In genomic region chr10:62992145-62992721, GRCh38 we compare ENCODE assay signal across 9 cellular contexts.
DNase-seq lines count a peak whose midpoint lies in the region; ATAC-seq, FAIRE-seq and TF ChIP-seq lines count a peak whose summit lies in the region.
"Had no signal": no experiment of that assay in that cellular context is flagged by ENCODE, and none has a peak within 500 bp of the region (broad histone marks: within the 10 kb centered on the region; RNA-seq: fewer than 3 reads in every experiment).

No MANE protein-coding gene starts in this region.

- H3K4me3 Mint-ChIP-seq in WTC11 = no peak overlapping the region
- no peak overlapping the region for H3K4me3 Mint-ChIP-seq in T-cell

- no peaks in the 10 kb centered on the region for H3F3A ChIP-seq in MM.1S (ENCODE audit: insufficient read depth, low read length)

- H3K36me3 ChIP-seq in MM.1S (replicated peaks; ENCODE audit: insufficient read depth, low read length) = no peaks in the 10 kb centered on the region

- TF ChIP-seq POLR2A in GM12891 (IDR thresholded peaks at IDR 0.05; ENCODE audit: low read depth, low read length) = no peak

- H3K4me3 ChIP-seq in right cardiac atrium (ENCODE audit: low read length) (no peak overlapping the region), MM.1S (ENCODE audit: low read length) (no peak overlapping the region)

- H3K4me1 ChIP-seq in right cardiac atrium (ENCODE audit: control insufficient read depth, insufficient read depth, low read length) (peaks cover 8% of the 10 kb centered on the region), MM.1S (ENCODE audit: low read length) (no peaks in the 10 kb centered on the region)

- no peaks in the 10 kb centered on the region for H3K9me3 ChIP-seq in right cardiac atrium (ENCODE audit: control insufficient read depth, low read length)
- no peaks in the 10 kb centered on the region for H3K9me3 ChIP-seq in MM.1S (replicated peaks; ENCODE audit: insufficient read depth, low read length)

- H3K9me2 ChIP-seq in MM.1S (replicated peaks; ENCODE audit: insufficient read depth, low read length) = no peaks in the 10 kb centered on the region

- no peaks in the 10 kb centered on the region for H3K27me3 ChIP-seq in right cardiac atrium (ENCODE audit: control insufficient read depth, insufficient read depth)
- H3K27me3 ChIP-seq in MM.1S (replicated peaks; ENCODE audit: insufficient read depth, low read length) = no peaks in the 10 kb centered on the region

- no peaks in the 10 kb centered on the region; the same call in 1 of the 2 replicates for H3K9me3 Mint-ChIP-seq in WTC11
- no peaks in the 10 kb centered on the region for H3K9me3 Mint-ChIP-seq in T-cell

- H3K4me2 ChIP-seq in MM.1S (ENCODE audit: low read depth, low read length) = no peak overlapping the region

- CTCF ChIA-PET in WTC11 (lab: Charles Lee) (no interaction called here), T-cell (lab: Charles Lee) (no interaction called here)

- H3K27ac ChIP-seq in right cardiac atrium (ENCODE audit: low read length) (peak overlapping the region; percentile 30), MM.1S (ENCODE audit: low read length) (no peak overlapping the region)

- DNase-seq in GM12891 (ENCODE audit: insufficient read length, low spot score) (no peak), RKO (ENCODE audit: low spot score) (peak; percentile 52), right cardiac atrium (no peak), SW 1271 (lab: John Stamatoyannopoulos, UW) (no peak), MM.1S (no peak), WTC11 (ENCODE audit: low spot score) (no peak), T-cell (no peak)

- no peak overlapping the region for H3K27ac Mint-ChIP-seq in WTC11
- no peak overlapping the region for H3K27ac Mint-ChIP-seq in T-cell
- H3K27ac Mint-ChIP-seq: IgD-negative memory B cell had no signal

- no peaks in the 10 kb centered on the region for H3K36me3 Mint-ChIP-seq in WTC11
- no peaks in the 10 kb centered on the region for H3K36me3 Mint-ChIP-seq in T-cell

- intact Hi-C loops in right cardiac atrium (cut with DNase I) = no loop called here

- peak; percentile 13 for FAIRE-seq in GM12891 (lab: Jason Lieb, UNC)

- H3K27me3 Mint-ChIP-seq in WTC11 (ENCODE audit: low read depth) (no peaks in the 10 kb centered on the region), T-cell (peaks cover 0 to 10% of the 10 kb centered on the region in 2 donors)

- no peak for TF ChIP-seq CTCF in MM.1S (IDR thresholded peaks at IDR 0.05; ENCODE audit: low read length)
- TF ChIP-seq CTCF in WTC11 (IDR thresholded peaks at IDR 0.05) = no peak

- H3K9ac ChIP-seq in MM.1S (ENCODE audit: low read length) = no peak overlapping the region

- ATAC-seq in GM21717 (IDR thresholded peaks at IDR 0.05; ENCODE audit: unreplicated experiment) (peak; percentile 75), right cardiac atrium (peak; percentile 51 to 67), WTC11 (no peak), T-cell (replicated peaks in 1 of 4) (no peak)

- H3K4me1 Mint-ChIP-seq in WTC11 = no peaks in the 10 kb centered on the region
- peaks cover 0 to 5% (median 0%) of the 10 kb centered on the region in 3 donors for H3K4me1 Mint-ChIP-seq in T-cell

- no peak overlapping the region for H2AFZ ChIP-seq in MM.1S (ENCODE audit: low read length)

- 25% methylated on average over 9 of the region's 9 CpGs for WGBS in right cardiac atrium

- POLR2A ChIA-PET in WTC11 (lab: Charles Lee) = no interaction called here
- POLR2A ChIA-PET in T-cell (lab: Charles Lee) = no interaction called here

- no peaks in the 10 kb centered on the region for H3K79me2 ChIP-seq in MM.1S (ENCODE audit: low read length)

- no peaks in the 10 kb centered on the region for H4K20me1 ChIP-seq in MM.1S (ENCODE audit: insufficient read depth, low read length)

TF ChIP-seq in GM12891, 5 proteins besides CTCF, POLR2A, EP300 and RAD21:
- TF ChIP-seq TAF1 (IDR thresholded peaks at IDR 0.05; ENCODE audit: low read depth, low read length) (no peak), SPI1 (IDR thresholded peaks at IDR 0.05; ENCODE audit: low read depth, low read length) (peak; percentile 80)

TF ChIP-seq in WTC11, 78 proteins besides CTCF, POLR2A, EP300 and RAD21:
- TF ChIP-seq NFE2L1 (CRISPR knock-in tag; IDR thresholded peaks at IDR 0.05) = no peak
- TF ChIP-seq MXD4 (CRISPR knock-in tag; IDR thresholded peaks at IDR 0.05; ENCODE audit: borderline replicate concordance) = no peak
- TF ChIP-seq TEAD1 (CRISPR knock-in tag; IDR thresholded peaks at IDR 0.05) = no peak
- TF ChIP-seq PRDM15 (CRISPR knock-in tag; IDR thresholded peaks at IDR 0.05) = no peak
- no peak for TF ChIP-seq GABPB1 (CRISPR knock-in tag; IDR thresholded peaks at IDR 0.05)
- no peak for TF ChIP-seq ZMAT4 (CRISPR knock-in tag; IDR thresholded peaks at IDR 0.05)
- TF ChIP-seq ATF2 (CRISPR knock-in tag; IDR thresholded peaks at IDR 0.05; ENCODE audit: borderline replicate concordance, low read depth) = no peak
- no peak for TF ChIP-seq NFYB (CRISPR knock-in tag; conservative IDR thresholded peaks at IDR 0.05; ENCODE audit: low read depth)
- TF ChIP-seq TCF7 (CRISPR knock-in tag; IDR thresholded peaks at IDR 0.05; ENCODE audit: low read depth) = no peak
- TF ChIP-seq ATF3 (CRISPR knock-in tag; conservative IDR thresholded peaks at IDR 0.05) = no peak
- TF ChIP-seq ZBTB43 (CRISPR knock-in tag; IDR thresholded peaks at IDR 0.05) = no peak
- no peak for TF ChIP-seq FOXK1 (CRISPR knock-in tag; IDR thresholded peaks at IDR 0.05)
- no peak for TF ChIP-seq SMAD3 (CRISPR knock-in tag; IDR thresholded peaks at IDR 0.05; ENCODE audit: borderline replicate concordance)
- no peak for TF ChIP-seq HMGA2 (CRISPR knock-in tag; IDR thresholded peaks at IDR 0.05)

Comparison
In these comparisons a context has a peak if more than half of its experiments do, and no peak if none do; other contexts are left out.
1. ATAC-seq: peak in GM21717 (single experiment) and right cardiac atrium (2 of 2); none in WTC11 (single experiment) and T-cell (0 of 4).